Comparison of ENCODE assay signal across 14 cellular contexts in the genomic region with DNA sequence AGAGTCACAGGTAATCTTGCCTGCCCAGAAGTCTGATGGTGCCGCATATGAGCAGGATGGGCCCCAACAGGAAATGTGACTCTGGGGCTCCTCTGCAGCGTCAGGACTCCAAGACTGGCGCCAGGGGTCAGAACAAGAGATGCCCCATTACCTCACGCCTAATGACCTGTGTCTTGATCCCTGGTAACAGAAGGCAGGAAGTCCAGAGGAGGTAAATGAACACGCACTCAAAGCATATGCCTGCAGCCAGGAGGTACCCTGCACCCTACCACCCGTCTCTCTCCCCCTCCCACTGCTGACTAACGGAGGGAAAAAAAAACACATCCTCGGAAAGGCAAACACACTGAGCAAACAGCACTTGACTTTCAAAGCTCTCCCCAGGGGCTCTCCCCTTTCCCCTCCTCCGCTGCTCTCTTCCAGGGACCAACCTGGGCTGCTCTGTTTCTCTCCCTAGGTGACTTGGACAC. TPM values are rescaled to one million over a fixed set of nuclear protein-coding genes. Genes with fewer than 3 reads are reported as not detected.
DNase-seq lines count a peak whose midpoint lies in the region; ATAC-seq and TF ChIP-seq lines count a peak whose summit lies in the region.
"Had no signal": no experiment of that assay in that cellular context is flagged by ENCODE, and none has a peak within 500 bp of the region (broad histone marks: within the 10 kb centered on the region; RNA-seq: fewer than 3 reads in every experiment).

No MANE protein-coding gene starts in this region.

- no peaks in the 10 kb centered on the region for H3K79me2 ChIP-seq in PC-3 (ENCODE audit: low read length)

- no peak overlapping the region for H3K27ac ChIP-seq in PC-3 (ENCODE audit: low read length)

- H3K27me3 ChIP-seq in PC-3 (ENCODE audit: low read length): peaks cover 28% of the 10 kb centered on the region

- no TSS peak for BruUV-seq in PC-3 (replicated peaks; lab: Mats Ljungman, UMichigan)

- intact Hi-C loops in PC-3 (cut with micrococcal nuclease) (no loop called here), posterior cingulate gyrus (cut with DNase I) (no loop called here)

- peaks cover 2% of the 10 kb centered on the region for H3K9me3 Mint-ChIP-seq in memory B cell

- peak overlapping the region; percentile 46 for H3K27ac Mint-ChIP-seq in memory B cell

- H3K36me3 Mint-ChIP-seq in memory B cell: peaks cover 2% of the 10 kb centered on the region

- DNase-seq in DMS53 treated with DMSO at 0.1 percent for 48 hours (lab: John Stamatoyannopoulos, UW; ENCODE audit: unreplicated experiment) (peak; percentile 92), NCI-H1436 (lab: John Stamatoyannopoulos, UW) (peak; percentile 85), PC-3 (peak; percentile 40), memory B cell (ENCODE audit: low spot score in 2 of 2) (no peak), SK-N-DZ (ENCODE audit: low spot score) (no peak), iPS-NIHi11 (ENCODE audit: low spot score) (no peak), posterior cingulate gyrus (no peak)
- DNase-seq: activated CD4-positive, CD25-positive, alpha-beta regulatory T cell treated with anti-CD3 and anti-CD28 coated beads, Interleukin-2, amount 50 U/mL, for 72 hours; amygdala; CD8-positive, alpha-beta memory T cell; substantia nigra had no signal

- H3K9me3 ChIP-seq in PC-3 (ENCODE audit: low read length): no peaks in the 10 kb centered on the region

- peak overlapping the region; percentile 14; the same call in 1 of the 2 replicates for H3K4me2 ChIP-seq in PC-3 (ENCODE audit: low read length)

- H3F3A ChIP-seq in PC-3 (ENCODE audit: low read length, unreplicated experiment): no peaks in the 10 kb centered on the region

- H3K4me1 ChIP-seq in PC-3 (ENCODE audit: insufficient read depth, low read length): peaks cover 3% of the 10 kb centered on the region

- no peak overlapping the region for H3K9ac ChIP-seq in PC-3 (ENCODE audit: low read length)

- ATAC-seq in PC-3: peak; percentile 83
- no peak for ATAC-seq in memory B cell (ENCODE audit: low read depth)
- ATAC-seq in GM18517 (IDR thresholded peaks at IDR 0.05; ENCODE audit: unreplicated experiment): no peak

- H3K27me3 Mint-ChIP-seq in memory B cell: peaks cover 14% of the 10 kb centered on the region

- POLR2A ChIA-PET in PC-3 (lab: Charles Lee; ENCODE audit: unreplicated experiment): no interaction called here

- CTCF ChIA-PET in PC-3 (lab: Charles Lee): no interaction called here

- H3K4me3 ChIP-seq in PC-3 (ENCODE audit: low read length): no peak overlapping the region

- no peaks in the 10 kb centered on the region for H4K20me1 ChIP-seq in PC-3 (ENCODE audit: low read length)

- no peak for TF ChIP-seq CTCF in PC-3 (conservative IDR thresholded peaks at IDR 0.05; ENCODE audit: low read depth, low read length)

- peaks cover 6% of the 10 kb centered on the region for H3K4me1 Mint-ChIP-seq in memory B cell

- no peak overlapping the region for H2AFZ ChIP-seq in PC-3 (ENCODE audit: low read length)

- H3K9me2 ChIP-seq in PC-3 (replicated peaks; ENCODE audit: low read length): no peaks in the 10 kb centered on the region

- no peaks in the 10 kb centered on the region for H3K36me3 ChIP-seq in PC-3 (ENCODE audit: low read depth, low read length)

- H3K4me3 Mint-ChIP-seq in memory B cell: no peak overlapping the region
- H3K4me3 Mint-ChIP-seq: CD8-positive, alpha-beta memory T cell had no signal

RNA-seq across cellular contexts. Expression of gene ABCC8, which starts 37.3 kb away (rescaled TPM):
- not detected in 2 replicates for total RNA-seq in PC-3 (2014; rRNA removed)
- polyA plus RNA-seq in SK-N-DZ (2014; cell fraction: cytosol; rRNA removed): 41.3 and 46.3 TPM in 2 replicates
- polyA plus RNA-seq in SK-N-DZ (2014; cell fraction: nucleus; rRNA removed): 473 and 813 TPM in 2 replicates
- total RNA-seq: CD8-positive, alpha-beta memory T cell; endothelial cell of umbilical vein; MCF 10A had no signal
- polyA plus RNA-seq: CD8-positive, alpha-beta memory T cell; endothelial cell of umbilical vein had no signal

RNA-seq across cellular contexts. Expression of gene KCNJ11, which starts 50.9 kb away (rescaled TPM):
- 0.98 and 1.8 TPM in 2 replicates for total RNA-seq in PC-3 (2014; rRNA removed)
- 37.2 and 39.9 TPM in 2 replicates for polyA plus RNA-seq in SK-N-DZ (2014; cell fraction: cytosol; rRNA removed)
- polyA plus RNA-seq in SK-N-DZ (2014; cell fraction: nucleus; rRNA removed): 17.7 and 20.3 TPM in 2 replicates
- total RNA-seq: endothelial cell of umbilical vein had no signal

Comparison
In these comparisons a context has a peak if more than half of its experiments do, and no peak if none do; other contexts are left out.
1. DNase-seq: peak in DMS53 treated with DMSO at 0.1 percent for 48 hours (single experiment), NCI-H1436 (single experiment) and PC-3 (single experiment); none in memory B cell (0 of 2), SK-N-DZ (single experiment), iPS-NIHi11 (single experiment) and posterior cingulate gyrus (0 of 10).